14 cellular contexts compared by ENCODE assay signal in the genomic region with DNA sequence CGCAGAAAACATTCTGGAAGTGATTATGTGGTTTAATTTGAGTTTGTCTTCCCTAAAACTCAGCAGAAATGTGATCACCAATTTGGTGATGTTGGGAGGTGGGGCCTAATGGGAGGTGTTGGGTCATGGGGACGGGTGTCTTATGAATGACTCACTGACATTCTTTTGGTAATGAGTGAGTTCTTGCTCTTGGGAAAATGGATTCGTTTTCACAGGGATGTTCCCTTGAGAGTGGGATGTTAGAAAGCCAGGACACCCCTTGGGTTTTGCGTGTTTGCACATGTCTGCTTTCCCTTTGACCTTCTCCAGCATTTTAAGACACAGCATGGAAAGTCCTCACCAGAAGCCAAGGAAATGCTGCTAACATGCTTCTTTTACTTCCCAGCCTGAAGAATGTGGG.
A peak's percentile ranks its signal among the peaks of the same experiment; 100 is the strongest.
DNase-seq lines count a peak whose midpoint lies in the region; ATAC-seq and TF ChIP-seq lines count a peak whose summit lies in the region.
"Had no signal": no experiment of that assay in that cellular context is flagged by ENCODE, and none has a peak within 500 bp of the region (broad histone marks: within the 10 kb centered on the region; RNA-seq: fewer than 3 reads in every experiment).

No MANE protein-coding gene starts in this region.

- intact Hi-C loops in gastrocnemius medialis (cut with DNase I; ENCODE audit: low total_unique reads), result no loop called here

- no peak for TF ChIP-seq POLR2A in gastrocnemius medialis (IDR thresholded peaks at IDR 0.05)

- no peaks in the 10 kb centered on the region for H3K36me3 ChIP-seq in RWPE2 (ENCODE audit: low read depth)
- H3K36me3 ChIP-seq in gastrocnemius medialis, result no peaks in the 10 kb centered on the region

- in situ Hi-C loops in gastrocnemius medialis (cut with MboI; ENCODE audit: low sequenced_read_pairs in 4 of 4), result no loop called here

- H3K4me3 ChIP-seq in RWPE2 (ENCODE audit: severe bottlenecking), result no peak overlapping the region
- no peak overlapping the region for H3K4me3 ChIP-seq in gastrocnemius medialis

- H3K27me3 ChIP-seq in RWPE2 (ENCODE audit: insufficient read depth, poor library complexity, severe bottlenecking), result no peaks in the 10 kb centered on the region
- H3K27me3 ChIP-seq in gastrocnemius medialis, result no peaks in the 10 kb centered on the region

- TF ChIP-seq CTCF in RWPE2 (IDR thresholded peaks at IDR 0.05; ENCODE audit: poor library complexity, severe bottlenecking), result no peak
- no peak for TF ChIP-seq CTCF in gastrocnemius medialis (IDR thresholded peaks at IDR 0.05 in 4 of 5, conservative IDR thresholded peaks at IDR 0.05 in 1 of 5)

- H3K4me1 ChIP-seq in RWPE2 (ENCODE audit: insufficient read depth, poor library complexity, severe bottlenecking), result peaks cover 11% of the 10 kb centered on the region
- peaks cover 4 to 6% of the 10 kb centered on the region in 2 donors for H3K4me1 ChIP-seq in gastrocnemius medialis

- H3K27ac ChIP-seq in RWPE2 (ENCODE audit: poor library complexity, severe bottlenecking) (peak overlapping the region; percentile 55), gastrocnemius medialis (no peak overlapping the region)

- H3K9me3 ChIP-seq in RWPE2 (ENCODE audit: severe bottlenecking) (no peaks in the 10 kb centered on the region), gastrocnemius medialis (no peaks in the 10 kb centered on the region)

- peak; percentile 93 for DNase-seq in GM04504 (ENCODE audit: low read depth)
- no peak for DNase-seq in RWPE2 (ENCODE audit: low spot score)
- DNase-seq in fibroblast of peridontal ligament (ENCODE audit: extremely low read depth), result peak; percentile 99
- DNase-seq in gastrocnemius medialis, result peak in 1 of 2 donors; percentile 24
- no peak for DNase-seq in occipital lobe (lab: John Stamatoyannopoulos, UW)
- no peak for DNase-seq in activated CD8-positive, alpha-beta memory T cell treated with anti-CD3 and anti-CD28 coated beads, Interleukin-2, amount 50 U/mL, for 48 hours
- DNase-seq in T-helper 2 cell, result no peak
- DNase-seq in stimulated activated naive CD4-positive, alpha-beta T cell treated with Interleukin-2 at 50 U/mL for 16 hours (lab: John Stamatoyannopoulos, UW), result no peak
- DNase-seq: activated CD4-positive, CD25-positive, alpha-beta regulatory T cell treated with anti-CD3 and anti-CD28 coated beads, Interleukin-2, amount 50 U/mL, for 72 hours; DMS153; NCI-H345; nephron progenitor cell; SHP77; stimulated activated CD4-positive, alpha-beta T cell treated with anti-CD3 and anti-CD28 coated beads, Interleukin-4, amount 100 ng/mL, for 24 hours had no signal

- ATAC-seq in RWPE2 (ENCODE audit: low read depth), result peak; percentile 97
- peak; percentile 28 to 33 for ATAC-seq in gastrocnemius medialis

Comparison
In these comparisons a context has a peak if more than half of its experiments do, and no peak if none do; other contexts are left out.
1. DNase-seq: peak in GM04504 (single experiment) and fibroblast of peridontal ligament (single experiment); none in RWPE2 (single experiment), occipital lobe (single experiment), activated CD8-positive, alpha-beta memory T cell treated with anti-CD3 and anti-CD28 coated beads, Interleukin-2, amount 50 U/mL, for 48 hours (single experiment), T-helper 2 cell (0 of 5) and stimulated activated naive CD4-positive, alpha-beta T cell treated with Interleukin-2 at 50 U/mL for 16 hours (single experiment).